In the genomic region with DNA sequence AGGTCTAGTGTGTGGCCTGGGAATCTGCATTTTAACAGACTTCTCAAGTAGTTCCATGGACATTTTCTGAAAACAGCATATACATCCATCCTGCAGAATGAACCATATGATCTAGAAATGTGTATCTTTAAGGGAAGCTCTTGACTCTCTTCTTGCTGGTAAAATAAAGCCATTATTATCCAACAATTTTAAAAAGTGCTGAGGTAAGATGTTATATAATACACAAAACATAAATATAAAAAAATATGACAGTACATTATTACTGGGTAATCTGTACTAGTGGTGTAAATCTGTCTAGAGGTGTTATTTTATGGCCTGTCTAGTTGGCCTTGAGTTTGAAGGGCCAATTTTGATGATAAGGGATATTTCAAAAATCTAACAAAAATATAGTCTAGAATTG, we compare ENCODE assay signal across 23 cellular contexts.
DNase-seq lines count a peak whose midpoint lies in the region; ATAC-seq, FAIRE-seq and TF ChIP-seq lines count a peak whose summit lies in the region.
"Had no signal": no experiment of that assay in that cellular context is flagged by ENCODE, and none has a peak within 500 bp of the region (broad histone marks: within the 10 kb centered on the region; RNA-seq: fewer than 3 reads in every experiment).

No MANE protein-coding gene starts in this region.

- H3K36me3 ChIP-seq in HepG2 (replicated peaks in 1 of 2; ENCODE audit: control insufficient read depth in 1 of 2, insufficient read depth in 2 of 2, low read length in 2 of 2) (no peaks in the 10 kb centered on the region), right lobe of liver (no peaks in the 10 kb centered on the region), GM23338 (ENCODE audit: insufficient read depth) (no peaks in the 10 kb centered on the region), SK-N-MC (ENCODE audit: insufficient read depth, low read length) (peaks cover 35% of the 10 kb centered on the region)
- H3K36me3 ChIP-seq: BE2C had no signal

- TF ChIP-seq CTCF in HepG2 (CRISPR knock-in tag; IDR thresholded peaks at IDR 0.05) (no peak), right lobe of liver (IDR thresholded peaks at IDR 0.05) (no peak), GM23338 (conservative IDR thresholded peaks at IDR 0.05; ENCODE audit: low read depth in 2 of 2) (no peak)

- TF ChIP-seq EP300 in HepG2 (IDR thresholded peaks at IDR 0.05; ENCODE audit: low read depth in 2 of 2, low read length in 2 of 2) (no peak), HepG2 (CRISPR knock-in tag; IDR thresholded peaks at IDR 0.05; ENCODE audit: borderline replicate concordance) (no peak)

- H3K4me1 ChIP-seq in HepG2 (ENCODE audit: insufficient read depth, low read length) (no peaks in the 10 kb centered on the region), right lobe of liver (peaks cover 0 to 10% (median 0%) of the 10 kb centered on the region in 4 donors), GM23338 (ENCODE audit: insufficient read depth) (peaks cover 14% of the 10 kb centered on the region)
- H3K4me1 ChIP-seq: BE2C, Caco-2 had no signal

- H3K27ac Mint-ChIP-seq in GM23338 = peak overlapping the region; percentile 43; the same call in 1 of the 2 replicates
- H3K27ac Mint-ChIP-seq: CD4-positive, CD25-positive, alpha-beta regulatory T cell; CD8-positive, alpha-beta memory T cell; IgD-negative memory B cell had no signal

- peaks cover 3% of the 10 kb centered on the region for H3K27me3 Mint-ChIP-seq in GM23338 (ENCODE audit: insufficient read depth, low read depth, poor library complexity)
- H3K27me3 Mint-ChIP-seq: CD4-positive, CD25-positive, alpha-beta regulatory T cell; IgD-negative memory B cell had no signal

- no peak overlapping the region for H3K4me3 Mint-ChIP-seq in GM23338
- H3K4me3 Mint-ChIP-seq: CD4-positive, CD25-positive, alpha-beta regulatory T cell; CD8-positive, alpha-beta memory T cell; H9; IgD-negative memory B cell had no signal

- DNase-seq in HepG2 (ENCODE audit: low spot score) (no peak), right lobe of liver (no peak), GM23338 (ENCODE audit: low spot score) (no peak), SK-N-MC (ENCODE audit: low read depth, low spot score) (no peak), NCI-H526 treated with DMSO at 0.1 percent for 48 hours (lab: John Stamatoyannopoulos, UW) (no peak), NCI-H1048 (lab: John Stamatoyannopoulos, UW) (no peak), cerebellum (ENCODE audit: low spot score) (no peak)
- DNase-seq: BE2C; C1 segment of cervical spinal cord; Caco-2; CD4-positive, CD25-positive, alpha-beta regulatory T cell; CD8-positive, alpha-beta memory T cell; DMS153; DMS79; GDM1; H9; KG1 had no signal

- H3K9me3 ChIP-seq in HepG2 (ENCODE audit: low read length) (no peaks in the 10 kb centered on the region), right lobe of liver (no peaks in the 10 kb centered on the region), SK-N-MC (ENCODE audit: low read depth, low read length) (no peaks in the 10 kb centered on the region)
- H3K9me3 ChIP-seq: BE2C, Caco-2 had no signal

- CTCF ChIA-PET in HepG2 (lab: Yijun Ruan, JAX; ENCODE audit: low intra/inter-chr PET ratio, low total read pairs) = no interaction called here

- H3F3A ChIP-seq in GM23338 (replicated peaks; ENCODE audit: low read depth) = no peaks in the 10 kb centered on the region

- H3K36me3 Mint-ChIP-seq in GM23338 (ENCODE audit: low read depth) = peaks cover 21% of the 10 kb centered on the region; the same call in 2 of the 3 replicates
- H3K36me3 Mint-ChIP-seq: CD4-positive, CD25-positive, alpha-beta regulatory T cell; CD8-positive, alpha-beta memory T cell; IgD-negative memory B cell had no signal

- H3K27me3 ChIP-seq in HepG2 (ENCODE audit: control insufficient read depth in 1 of 2, insufficient read depth in 2 of 2, low read length in 2 of 2) (no peaks in the 10 kb centered on the region), right lobe of liver (no peaks in the 10 kb centered on the region), GM23338 (ENCODE audit: insufficient read depth) (no peaks in the 10 kb centered on the region)
- H3K27me3 ChIP-seq: BE2C had no signal

- H3K9ac ChIP-seq in HepG2 (ENCODE audit: insufficient read depth, low read depth, low read length) (no peak overlapping the region), SK-N-MC (ENCODE audit: insufficient read length) (peak overlapping the region; percentile 83)

- no TSS peak for BruUV-seq in HepG2 (replicated peaks; lab: Mats Ljungman, UMichigan)

- H3K79me2 ChIP-seq in HepG2 (ENCODE audit: insufficient read depth, low read length) (no peaks in the 10 kb centered on the region), GM23338 (replicated peaks; ENCODE audit: insufficient read depth) (no peaks in the 10 kb centered on the region)

- in situ Hi-C loops in HepG2 (cut with HindIII; ENCODE audit: extremely low pct_ligation_motif_present, low pct_unique_long_range_greater_than_20kb) = no loop called here

- TF ChIP-seq RAD21 in HepG2 (CRISPR knock-in tag; IDR thresholded peaks at IDR 0.05) = no peak

- peaks cover 18% of the 10 kb centered on the region for H3K4me1 Mint-ChIP-seq in GM23338
- H3K4me1 Mint-ChIP-seq: CD4-positive, CD25-positive, alpha-beta regulatory T cell; CD8-positive, alpha-beta memory T cell had no signal

- H3K27ac ChIP-seq in HepG2 (ENCODE audit: extremely low read length, insufficient read depth, low read length) (no peak overlapping the region), right lobe of liver (peak overlapping the region in 1 of 3 donors; percentile 71), GM23338 (ENCODE audit: low read depth) (no peak overlapping the region), SK-N-MC (peak overlapping the region; percentile 99)
- H3K27ac ChIP-seq: 22Rv1 had no signal

- TF ChIP-seq POLR2A in HepG2 (IDR thresholded peaks at IDR 0.05; ENCODE audit: insufficient read depth in 1 of 2, low read depth in 2 of 2, low read length in 2 of 2) = no peak
- no peak for TF ChIP-seq POLR2A in right lobe of liver (IDR thresholded peaks at IDR 0.05)

- no peak overlapping the region for H3K4me2 ChIP-seq in HepG2 (ENCODE audit: low read depth, low read length)
- H3K4me2 ChIP-seq in GM23338 = no peak overlapping the region

- H3K4me3 ChIP-seq in HepG2 (replicated peaks in 1 of 3; ENCODE audit: insufficient read depth in 1 of 3, low read depth in 2 of 3, low read length in 3 of 3) (no peak overlapping the region), right lobe of liver (no peak overlapping the region), GM23338 (no peak overlapping the region), SK-N-MC (peak overlapping the region; percentile 71; the same call in 1 of the 2 replicates)

- peaks cover 17% of the 10 kb centered on the region; the same call in 2 of the 3 replicates for H3K9me3 Mint-ChIP-seq in GM23338

- intact Hi-C loops in HepG2 (cut with micrococcal nuclease; ENCODE audit: unreplicated experiment) = no loop called here
- intact Hi-C loops in right lobe of liver (cut with DNase I) = no loop called here

- ATAC-seq in HepG2 = no peak
- no peak for ATAC-seq in right lobe of liver
- ATAC-seq in GM23338 = no peak
- ATAC-seq in HG03521 (IDR thresholded peaks at IDR 0.05; ENCODE audit: unreplicated experiment) = no peak

- H2AFZ ChIP-seq in HepG2 (ENCODE audit: low read length) (no peak overlapping the region), GM23338 (no peak overlapping the region)

- H4K20me1 ChIP-seq in HepG2 (ENCODE audit: insufficient read depth, low read length) = no peaks in the 10 kb centered on the region
- H4K20me1 ChIP-seq in GM23338 (replicated peaks; ENCODE audit: insufficient read depth) = no peaks in the 10 kb centered on the region

- FAIRE-seq in HepG2 (lab: Jason Lieb, UNC) = no peak
- FAIRE-seq: GM12892, GM18507, H1 had no signal

- H3K9me2 ChIP-seq in GM23338 (ENCODE audit: insufficient read depth) = 0 out of 2 replicates have a peak, but pooled peaks cover 4% of the 10 kb centered on the region

- POLR2A ChIA-PET in HepG2 (lab: Yijun Ruan, JAX) = no interaction called here

TF ChIP-seq in HepG2, 621 proteins besides CTCF, POLR2A, EP300 and RAD21:
- TF ChIP-seq RAD51 (IDR thresholded peaks at IDR 0.05; ENCODE audit: borderline replicate concordance) = no peak
- TF ChIP-seq MAFK (conservative IDR thresholded peaks at IDR 0.05 in 1 of 2, IDR thresholded peaks at IDR 0.05 in 1 of 2; ENCODE audit: low read length in 2 of 2) = peak; percentile 16 to 49; a peak in 2 of 4 replicates
- peak; percentile 46; the same call in 1 of the 2 replicates for TF ChIP-seq MAFF (IDR thresholded peaks at IDR 0.05; ENCODE audit: low read depth, low read length)

TF ChIP-seq in GM23338, 12 proteins besides CTCF, POLR2A, EP300 and RAD21 (continues in another document):
- TF ChIP-seq EZH2phosphoT487 (IDR thresholded peaks at IDR 0.05; ENCODE audit: unreplicated experiment) (no peak), JUNB (IDR thresholded peaks at IDR 0.05; ENCODE audit: unreplicated experiment) (no peak), EZH2 (IDR thresholded peaks at IDR 0.05; ENCODE audit: low read depth, unreplicated experiment) (no peak), NANOG (IDR thresholded peaks at IDR 0.05; ENCODE audit: borderline replicate concordance) (no peak), REST (IDR thresholded peaks at IDR 0.05; ENCODE audit: unreplicated experiment) (no peak), STAT1 (IDR thresholded peaks at IDR 0.05; ENCODE audit: unreplicated experiment) (no peak), POLR2AphosphoS5 (IDR thresholded peaks at IDR 0.05; ENCODE audit: low read depth) (no peak), CREB1 (CRISPR knock-in tag; IDR thresholded peaks at IDR 0.05; ENCODE audit: low read depth) (no peak)
